Comparison of ENCODE assay signal across 37 cellular contexts in the genomic region with DNA sequence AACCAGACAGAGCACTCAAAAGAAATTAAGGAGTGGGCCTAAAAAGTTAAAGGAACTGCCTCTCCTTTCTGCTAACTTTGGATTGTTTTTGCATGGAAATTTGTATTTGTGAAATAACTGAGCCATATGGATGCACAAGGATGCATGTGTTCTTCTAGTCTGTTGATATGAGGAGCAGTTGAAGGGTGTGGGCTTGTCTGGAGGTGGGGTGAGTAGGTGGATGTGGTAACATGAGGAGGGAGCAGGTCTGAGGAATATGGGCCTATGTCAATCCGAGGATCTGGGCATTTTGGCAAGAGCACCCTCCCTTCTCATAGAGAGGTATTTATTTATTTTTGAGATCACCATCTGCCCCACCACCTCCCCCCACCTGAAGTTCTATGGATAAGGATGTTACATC. TPM values are rescaled to one million over a fixed set of nuclear protein-coding genes. Genes with fewer than 3 reads are reported as not detected.
"Had no signal": no experiment of that assay in that cellular context is flagged by ENCODE, and none has a peak within 500 bp of the region (broad histone marks: within the 10 kb centered on the region; RNA-seq: fewer than 3 reads in every experiment).

No MANE protein-coding gene starts in this region.

- H3K27me3 ChIP-seq: ascending aorta, body of pancreas, brain microvascular endothelial cell had no signal

- H3K9me3 ChIP-seq: adrenal gland, ascending aorta, body of pancreas, breast epithelium had no signal

- H3K36me3 Mint-ChIP-seq: activated naive CD4-positive, alpha-beta T cell treated with anti-CD3 and anti-CD28 coated beads, Interleukin-2, amount 10 ng/mL, durations not matched to agents 7 days and 5 days; activated naive CD4-positive, alpha-beta T cell treated with anti-CD3 and anti-CD28 coated beads, Interleukin-2, amount 50 U/mL, for 24 hours; activated naive CD4-positive, alpha-beta T cell treated with anti-CD3 and anti-CD28 coated beads, Interleukin-2, amount 50 U/mL, for 72 hours; activated naive CD8-positive, alpha-beta T cell; activated naive CD8-positive, alpha-beta T cell treated with anti-CD3 and anti-CD28 coated beads for 36 hours; activated naive CD8-positive, alpha-beta T cell treated with anti-CD3 and anti-CD28 coated beads, Interleukin-2, amount 10 ng/mL, durations not matched to agents 7 days and 5 days had no signal

- H3K4me3 ChIP-seq: adrenal gland, ascending aorta, body of pancreas, breast epithelium, cardiac muscle cell had no signal

- H3K36me3 ChIP-seq: adrenal gland, ascending aorta, brain microvascular endothelial cell, breast epithelium, cardiac muscle cell had no signal

- DNase-seq: activated effector memory CD4-positive, alpha-beta T cell treated with anti-CD3 and anti-CD28 coated beads, Interleukin-2, amount 50 U/mL, for 16 hours; activated effector memory CD4-positive, alpha-beta T cell treated with Interleukin-2 at 50 U/mL for 16 hours; activated gamma-delta T cell; activated gamma-delta T cell treated with Interleukin-2 at 50 U/mL for 16 hours; activated naive CD4-positive, alpha-beta T cell; activated naive CD4-positive, alpha-beta T cell treated with anti-CD3 and anti-CD28 coated beads for 36 hours; activated naive CD4-positive, alpha-beta T cell treated with anti-CD3 and anti-CD28 coated beads, Interleukin-2, amount 10 ng/mL, durations not matched to agents 7 days and 5 days; activated naive CD4-positive, alpha-beta T cell treated with anti-CD3 and anti-CD28 coated beads, Interleukin-2, amount 50 U/mL, for 16 hours; activated naive CD4-positive, alpha-beta T cell treated with Interleukin-2 at 50 U/mL for 16 hours; activated naive CD8-positive, alpha-beta T cell treated with anti-CD3 and anti-CD28 coated beads for 36 hours; activated naive CD8-positive, alpha-beta T cell treated with anti-CD3 and anti-CD28 coated beads, Interleukin-2, amount 10 ng/mL, durations not matched to agents 7 days and 5 days; activated naive CD8-positive, alpha-beta T cell treated with anti-CD3 and anti-CD28 coated beads, Interleukin-2, amount 50 U/mL, for 24 hours; activated T-cell treated with anti-CD3 and anti-CD28 coated beads, Interleukin-2, amount 50 U/mL, for 1 hour; activated T-cell treated with anti-CD3 and anti-CD28 coated beads, Interleukin-2, amount 50 U/mL, for 24 hours; activated T-cell treated with anti-CD3 and anti-CD28 coated beads, Interleukin-2, amount 50 U/mL, for 4 hours; activated T-cell treated with anti-CD3 and anti-CD28 coated beads, Interleukin-2, amount 50 U/mL, for 48 hours; activated T-cell treated with anti-CD3 and anti-CD28 coated beads, Interleukin-2, amount 50 U/mL, for 72 hours; adrenal gland; amniotic stem cell; aorta; body of pancreas; brain microvascular endothelial cell; central memory CD4-positive, alpha-beta T cell; cerebellar nuclear complex had no signal

- H3K27ac ChIP-seq: adrenal gland, ascending aorta, body of pancreas, brain microvascular endothelial cell, breast epithelium, cardiac muscle cell had no signal

- H3K9me3 Mint-ChIP-seq: activated naive CD4-positive, alpha-beta T cell treated with anti-CD3 and anti-CD28 coated beads for 36 hours; activated naive CD4-positive, alpha-beta T cell treated with anti-CD3 and anti-CD28 coated beads, Interleukin-2, amount 10 ng/mL, durations not matched to agents 7 days and 5 days; activated naive CD4-positive, alpha-beta T cell treated with anti-CD3 and anti-CD28 coated beads, Interleukin-2, amount 50 U/mL, for 24 hours; activated naive CD4-positive, alpha-beta T cell treated with anti-CD3 and anti-CD28 coated beads, Interleukin-2, amount 50 U/mL, for 72 hours; activated naive CD8-positive, alpha-beta T cell treated with anti-CD3 and anti-CD28 coated beads for 36 hours; activated naive CD8-positive, alpha-beta T cell treated with anti-CD3 and anti-CD28 coated beads, Interleukin-2, amount 10 ng/mL, durations not matched to agents 7 days and 5 days; activated naive CD8-positive, alpha-beta T cell treated with anti-CD3 and anti-CD28 coated beads, Interleukin-2, amount 50 U/mL, for 24 hours; activated T-cell treated with anti-CD3 and anti-CD28 coated beads, Interleukin-2, amount 50 U/mL, for 24 hours; activated T-cell treated with anti-CD3 and anti-CD28 coated beads, Interleukin-2, amount 50 U/mL, for 4 hours; activated T-cell treated with anti-CD3 and anti-CD28 coated beads, Interleukin-2, amount 50 U/mL, for 72 hours; activated T-helper 1 cell treated with anti-CD3 and anti-CD28 coated beads, Interleukin-12 subunit alpha, Interleukin-12 subunit beta, Interleukin-2, Interleukin-4 antibody, amounts not matched to agents 30 ng/mL and 10 ng/mL and 1 ng/mL, durations not matched to agents 14 hours and 24 hours and 36 hours; activated T-helper 17 cell treated with anti-CD3 and anti-CD28 coated beads, Interleukin-2, amount 50 U/mL, for 72 hours; activated T-helper 2 cell treated with anti-CD3 and anti-CD28 coated beads, Interferon-gamma antibody, Interleukin-2, Interleukin-4, amounts not matched to agents 10 μg/mL and 5 μg/mL and 100 μg/mL, durations not matched to agents 14 hours and 24 hours and 36 hours; brain; central memory CD8-positive, alpha-beta T cell had no signal

- H3K27ac Mint-ChIP-seq: activated naive CD4-positive, alpha-beta T cell treated with anti-CD3 and anti-CD28 coated beads for 36 hours; activated naive CD4-positive, alpha-beta T cell treated with anti-CD3 and anti-CD28 coated beads, Interleukin-2, amount 10 ng/mL, durations not matched to agents 7 days and 5 days; activated naive CD4-positive, alpha-beta T cell treated with anti-CD3 and anti-CD28 coated beads, Interleukin-2, amount 50 U/mL, for 24 hours; activated naive CD4-positive, alpha-beta T cell treated with anti-CD3 and anti-CD28 coated beads, Interleukin-2, amount 50 U/mL, for 72 hours; activated naive CD8-positive, alpha-beta T cell; activated naive CD8-positive, alpha-beta T cell treated with anti-CD3 and anti-CD28 coated beads for 36 hours; activated naive CD8-positive, alpha-beta T cell treated with anti-CD3 and anti-CD28 coated beads, Interleukin-2, amount 10 ng/mL, durations not matched to agents 7 days and 5 days; activated naive CD8-positive, alpha-beta T cell treated with anti-CD3 and anti-CD28 coated beads, Interleukin-2, amount 50 U/mL, for 24 hours; activated T-cell treated with anti-CD3 and anti-CD28 coated beads, Interleukin-2, amount 50 U/mL, for 24 hours; activated T-cell treated with anti-CD3 and anti-CD28 coated beads, Interleukin-2, amount 50 U/mL, for 72 hours; activated T-helper 1 cell treated with anti-CD3 and anti-CD28 coated beads, Interleukin-12 subunit alpha, Interleukin-12 subunit beta, Interleukin-2, Interleukin-4 antibody, amounts not matched to agents 30 ng/mL and 10 ng/mL and 1 ng/mL, durations not matched to agents 14 hours and 24 hours and 36 hours; activated T-helper 17 cell treated with anti-CD3 and anti-CD28 coated beads, Interleukin-2, amount 50 U/mL, for 72 hours; activated T-helper 2 cell treated with anti-CD3 and anti-CD28 coated beads, Interferon-gamma antibody, Interleukin-2, Interleukin-4, amounts not matched to agents 10 μg/mL and 5 μg/mL and 100 μg/mL, durations not matched to agents 14 hours and 24 hours and 36 hours had no signal

- H3K4me1 Mint-ChIP-seq: activated naive CD4-positive, alpha-beta T cell treated with anti-CD3 and anti-CD28 coated beads, Interleukin-2, amount 10 ng/mL, durations not matched to agents 7 days and 5 days; activated naive CD4-positive, alpha-beta T cell treated with anti-CD3 and anti-CD28 coated beads, Interleukin-2, amount 50 U/mL, for 24 hours; activated naive CD8-positive, alpha-beta T cell treated with anti-CD3 and anti-CD28 coated beads, Interleukin-2, amount 10 ng/mL, durations not matched to agents 7 days and 5 days; activated T-helper 17 cell treated with anti-CD3 and anti-CD28 coated beads, Interleukin-2, amount 50 U/mL, for 72 hours; central memory CD8-positive, alpha-beta T cell had no signal

- H3K4me3 Mint-ChIP-seq: activated naive CD4-positive, alpha-beta T cell treated with anti-CD3 and anti-CD28 coated beads for 36 hours; activated naive CD4-positive, alpha-beta T cell treated with anti-CD3 and anti-CD28 coated beads, Interleukin-2, amount 10 ng/mL, durations not matched to agents 7 days and 5 days; activated naive CD4-positive, alpha-beta T cell treated with anti-CD3 and anti-CD28 coated beads, Interleukin-2, amount 50 U/mL, for 24 hours; activated naive CD8-positive, alpha-beta T cell; activated naive CD8-positive, alpha-beta T cell treated with anti-CD3 and anti-CD28 coated beads for 36 hours; activated naive CD8-positive, alpha-beta T cell treated with anti-CD3 and anti-CD28 coated beads, Interleukin-2, amount 10 ng/mL, durations not matched to agents 7 days and 5 days; activated naive CD8-positive, alpha-beta T cell treated with anti-CD3 and anti-CD28 coated beads, Interleukin-2, amount 50 U/mL, for 24 hours; activated T-cell treated with anti-CD3 and anti-CD28 coated beads, Interleukin-2, amount 50 U/mL, for 24 hours; activated T-cell treated with anti-CD3 and anti-CD28 coated beads, Interleukin-2, amount 50 U/mL, for 4 hours; activated T-cell treated with anti-CD3 and anti-CD28 coated beads, Interleukin-2, amount 50 U/mL, for 72 hours; activated T-helper 1 cell treated with anti-CD3 and anti-CD28 coated beads, Interleukin-12 subunit alpha, Interleukin-12 subunit beta, Interleukin-2, Interleukin-4 antibody, amounts not matched to agents 30 ng/mL and 10 ng/mL and 1 ng/mL, durations not matched to agents 14 hours and 24 hours and 36 hours; activated T-helper 17 cell treated with anti-CD3 and anti-CD28 coated beads, Interleukin-2, amount 50 U/mL, for 72 hours; brain; central memory CD8-positive, alpha-beta T cell had no signal

- H3K4me1 ChIP-seq: adrenal gland, ascending aorta, body of pancreas, breast epithelium had no signal

RNA-seq across cellular contexts. Expression of a gene that starts 13.4 kb away (rescaled TPM):
- total RNA-seq: activated naive CD4-positive, alpha-beta T cell treated with anti-CD3 and anti-CD28 coated beads for 36 hours; activated naive CD8-positive, alpha-beta T cell treated with anti-CD3 and anti-CD28 coated beads, Interleukin-2, amount 10 ng/mL, durations not matched to agents 7 days and 5 days; activated T-helper 1 cell treated with anti-CD3 and anti-CD28 coated beads, Interleukin-12 subunit alpha, Interleukin-12 subunit beta, Interleukin-2, Interleukin-4 antibody, amounts not matched to agents 30 ng/mL and 10 ng/mL and 1 ng/mL, durations not matched to agents 14 hours and 24 hours and 36 hours; activated T-helper 2 cell treated with anti-CD3 and anti-CD28 coated beads, Interferon-gamma antibody, Interleukin-2, Interleukin-4, amounts not matched to agents 10 μg/mL and 5 μg/mL and 100 μg/mL, durations not matched to agents 14 hours and 24 hours and 36 hours; ascending aorta; bronchial epithelial cell; chondrocyte had no signal
- polyA plus RNA-seq: aorta, cardiac muscle cell had no signal
